ENCODE assay signal across 6 cellular contexts in the genomic region with DNA sequence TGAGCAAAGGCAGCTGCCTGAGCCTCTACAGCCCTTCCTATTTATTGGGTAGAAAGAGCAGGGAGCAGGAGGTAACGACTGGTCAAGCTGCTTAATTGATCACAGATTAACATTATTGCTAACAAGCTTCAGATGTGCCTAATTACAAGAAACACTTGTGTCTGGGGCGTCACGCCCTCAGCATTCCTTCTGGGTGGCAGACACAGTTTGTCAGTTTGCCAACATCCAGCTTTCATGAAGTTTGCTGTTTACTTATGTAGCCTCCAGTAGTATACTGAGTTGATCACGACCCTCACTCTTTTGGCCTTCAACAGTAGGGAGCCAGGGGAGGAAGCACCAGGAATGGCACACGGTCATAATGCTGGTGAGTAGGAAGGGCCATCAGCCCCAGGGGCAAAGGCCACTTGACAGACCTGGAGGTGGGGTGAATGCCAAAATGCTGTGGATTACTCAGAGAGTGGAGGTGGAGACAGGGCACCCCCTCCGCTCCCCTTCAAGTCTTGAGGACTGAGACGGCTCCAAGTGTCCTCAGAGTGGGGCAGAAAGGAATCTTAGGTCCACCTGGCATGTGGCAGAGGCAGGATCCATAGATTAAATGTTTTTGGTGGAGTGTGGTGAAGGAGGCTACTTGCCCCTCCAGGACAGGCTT.
"Had no signal": no experiment of that assay in that cellular context is flagged by ENCODE, and none has a peak within 500 bp of the region (broad histone marks: within the 10 kb centered on the region; RNA-seq: fewer than 3 reads in every experiment).

No MANE protein-coding gene starts in this region.

- H3K27me3 Mint-ChIP-seq: memory B cell; naive B cell; stimulated activated memory B cell treated with anti-CD40 and anti-IgM and Interleukin-4, amounts not matched to agents 10 μg/mL and 1 μg/mL and 100 μg/mL, for 72 hours had no signal

- DNase-seq: dorsolateral prefrontal cortex had no signal

- H3K27ac Mint-ChIP-seq: activated T-cell treated with anti-CD3 and anti-CD28 coated beads, Interleukin-2, amount 50 U/mL, for 72 hours; memory B cell; stimulated activated memory B cell treated with anti-CD40 and anti-IgM and Interleukin-4, amounts not matched to agents 10 μg/mL and 1 μg/mL and 100 μg/mL, for 72 hours had no signal

- H3K4me1 Mint-ChIP-seq: memory B cell; naive B cell; stimulated activated memory B cell treated with anti-CD40 and anti-IgM and Interleukin-4, amounts not matched to agents 10 μg/mL and 1 μg/mL and 100 μg/mL, for 72 hours had no signal

- H3K4me3 Mint-ChIP-seq: activated T-cell treated with anti-CD3 and anti-CD28 coated beads, Interleukin-2, amount 50 U/mL, for 72 hours; memory B cell; naive B cell; stimulated activated memory B cell treated with anti-CD40 and anti-IgM and Interleukin-4, amounts not matched to agents 10 μg/mL and 1 μg/mL and 100 μg/mL, for 72 hours had no signal

- H3K9me3 Mint-ChIP-seq: activated naive CD4-positive, alpha-beta T cell treated with anti-CD3 and anti-CD28 coated beads, Interleukin-2, amount 50 U/mL, for 72 hours; activated T-cell treated with anti-CD3 and anti-CD28 coated beads, Interleukin-2, amount 50 U/mL, for 72 hours; memory B cell; naive B cell; stimulated activated memory B cell treated with anti-CD40 and anti-IgM and Interleukin-4, amounts not matched to agents 10 μg/mL and 1 μg/mL and 100 μg/mL, for 72 hours had no signal

- ATAC-seq: stimulated activated memory B cell treated with anti-CD40 and anti-IgM and Interleukin-4, amounts not matched to agents 10 μg/mL and 1 μg/mL and 100 μg/mL, for 72 hours had no signal
